9 cellular contexts compared by ENCODE assay signal in genomic region chr3:42651248-42652091, GRCh38. TPM values are rescaled to one million over a fixed set of nuclear protein-coding genes. Genes with fewer than 3 reads are reported as not detected.
DNase-seq lines count a peak whose midpoint lies in the region; ATAC-seq and TF ChIP-seq lines count a peak whose summit lies in the region.
"Had no signal": no experiment of that assay in that cellular context is flagged by ENCODE, and none has a peak within 500 bp of the region (broad histone marks: within the 10 kb centered on the region; RNA-seq: fewer than 3 reads in every experiment).

No MANE protein-coding gene starts in this region.

- peak overlapping the region; percentile 71 for H3K14ac ChIP-seq in IMR-90 (replicated peaks; ENCODE audit: low read depth, low read length)

- H3K56ac ChIP-seq in IMR-90 (ENCODE audit: extremely low read depth, insufficient read depth, low read length): peak overlapping the region; percentile 4; the same call in 1 of the 2 replicates

- H3K27me3 ChIP-seq in IMR-90 (ENCODE audit: control insufficient read depth, insufficient read depth, low read length): no peaks in the 10 kb centered on the region

- H3K4me3 ChIP-seq in AG10803 (ENCODE audit: low read length) (peak overlapping the region; percentile 92), IMR-90 (ENCODE audit: insufficient read depth, low read depth, low read length) (no peak overlapping the region)

- no peak overlapping the region for H4K5ac ChIP-seq in IMR-90 (ENCODE audit: low read depth, low read length)

- H3K9me3 ChIP-seq in IMR-90 (ENCODE audit: control insufficient read depth, insufficient read depth, low read length): no peaks in the 10 kb centered on the region

- TF ChIP-seq RAD21 in IMR-90 (IDR thresholded peaks at IDR 0.05; ENCODE audit: low read length): no peak

- peak overlapping the region; percentile 80 for H3K4me2 ChIP-seq in IMR-90 (ENCODE audit: low read depth, low read length)

- no TSS peak for BruUV-seq in IMR-90 (replicated peaks; lab: Mats Ljungman, UMichigan)

- peaks cover 35% of the 10 kb centered on the region for H3K4me1 ChIP-seq in IMR-90 (ENCODE audit: control insufficient read depth, insufficient read depth, low read length)

- H4K8ac ChIP-seq in IMR-90 (ENCODE audit: low read depth in 2 of 2, low read length in 2 of 2): peak overlapping the region; percentile 2 to 38; a peak in 2 of 4 replicates

- peak overlapping the region; percentile 2; the same call in 1 of the 2 replicates for H2BK20ac ChIP-seq in IMR-90 (ENCODE audit: low read depth, low read length)

- peak overlapping the region; percentile 77 for H2BK5ac ChIP-seq in IMR-90 (ENCODE audit: low read depth, low read length, poor library complexity, severe bottlenecking)

- in situ Hi-C loops in IMR-90 (cut with MboI; ENCODE audit: low sequenced_read_pairs): no loop called here

- H4K20me1 ChIP-seq in IMR-90 (ENCODE audit: insufficient read depth, low read length): peaks cover 22% of the 10 kb centered on the region

- TF ChIP-seq POLR2A in IMR-90 (IDR thresholded peaks at IDR 0.05; ENCODE audit: low read depth, low read length): no peak

- POLR2A ChIA-PET in IMR-90 (lab: Charles Lee; ENCODE audit: unreplicated experiment): no interaction called here

- peak overlapping the region; percentile 76 for H2AK5ac ChIP-seq in IMR-90 (ENCODE audit: low read depth, low read length)

- H2BK15ac ChIP-seq in IMR-90 (ENCODE audit: low read depth, low read length): peak overlapping the region; percentile 79; the same call in 2 of the 3 replicates

- peaks cover 34 to 83% of the 10 kb centered on the region in 2 experiments for H3K79me1 ChIP-seq in IMR-90 (ENCODE audit: low read depth in 1 of 2, low read length in 2 of 2)

- TF ChIP-seq CTCF in AG10803 (conservative IDR thresholded peaks at IDR 0.05; ENCODE audit: low read length) (no peak), IMR-90 (conservative IDR thresholded peaks at IDR 0.05; ENCODE audit: low read depth, low read length) (no peak)

- peaks cover 40% of the 10 kb centered on the region for H3K9me1 ChIP-seq in IMR-90 (ENCODE audit: insufficient read depth, low read length)

- H3K36me3 ChIP-seq in IMR-90 (ENCODE audit: control insufficient read depth, insufficient read depth, low read length): peaks cover 14% of the 10 kb centered on the region

- H3K18ac ChIP-seq in IMR-90 (ENCODE audit: low read depth, low read length): peak overlapping the region; percentile 11; the same call in 1 of the 2 replicates

- CTCF ChIA-PET in IMR-90 (lab: Yijun Ruan, JAX): interaction anchor here (1.0 to 2.0 kb wide), 3 partner anchors 18 to 93 kb away, joined by 4 to 6 read pairs (median 5); no protein-coding TSS in a partner anchor

- peak overlapping the region; percentile 59 for H2AFZ ChIP-seq in IMR-90 (replicated peaks; ENCODE audit: low read length, poor library complexity)

- peak overlapping the region; percentile 88 for H3K4ac ChIP-seq in IMR-90 (ENCODE audit: low read depth, low read length)

- no peak overlapping the region for H3K9ac ChIP-seq in IMR-90 (ENCODE audit: low read depth, low read length)

- DNase-seq in AG10803 (ENCODE audit: low read depth) (peak; percentile 76), IMR-90 (peak; percentile 56), myocyte (ENCODE audit: low read depth) (peak; percentile 55), NOMO-1 treated with DMSO at 0.1 percent for 48 hours (lab: John Stamatoyannopoulos, UW; ENCODE audit: unreplicated experiment) (no peak), hippocampal formation (lab: John Stamatoyannopoulos, UW) (no peak), SW 1271 (lab: John Stamatoyannopoulos, UW) (no peak)
- no peak for DNase-seq in effector CD8-positive, alpha-beta T cell (lab: John Stamatoyannopoulos, UW)

- H3K27ac ChIP-seq in IMR-90 (ENCODE audit: insufficient read depth, low read length) (peak overlapping the region; percentile 61), cingulate gyrus (ENCODE audit: low read depth, low read length) (peak overlapping the region; percentile 91)

- ATAC-seq in IMR-90 (ENCODE audit: low read depth): peak; percentile 18

- H3K23ac ChIP-seq in IMR-90 (ENCODE audit: low read depth, low read length): peak overlapping the region; percentile 33; the same call in 1 of the 2 replicates

- peak overlapping the region; percentile 39 for H2BK120ac ChIP-seq in IMR-90 (ENCODE audit: low read depth, low read length)

- intact Hi-C loops in IMR-90 (cut with micrococcal nuclease): loop anchor here (2.0 to 5.0 kb wide), 2 partner anchors 49 to 93 kb away; partner anchors contain the start of gene NKTR

- peak overlapping the region; percentile 66 for H4K91ac ChIP-seq in IMR-90 (ENCODE audit: insufficient read depth, low read depth, low read length)

- 60% methylated on average over 4 of the region's 9 CpGs; no CpG with 5 or more reads in 1 of the 2 experiments for WGBS in IMR-90 (ENCODE audit: extremely low coverage in 2 of 2, insufficient read length in 1 of 2), 2 experiments

- H2AK9ac ChIP-seq in IMR-90 (replicated peaks; ENCODE audit: low read depth, low read length, poor library complexity): peak overlapping the region; percentile 75

- dilution Hi-C loops in IMR-90 (cut with HindIII; ENCODE audit: low sequenced_read_pairs, unreplicated experiment): no loop called here

TF ChIP-seq in IMR-90, 13 proteins besides CTCF, POLR2A, EP300 and RAD21:
- no peak for TF ChIP-seq MAFK (IDR thresholded peaks at IDR 0.05; ENCODE audit: low read depth, low read length)
- TF ChIP-seq CHD1 (IDR thresholded peaks at IDR 0.05; ENCODE audit: low read depth, low read length): no peak
TF ChIP-seq in IMR-90: peak in this region for 0.

RNA-seq across cellular contexts. Expression of gene ZBTB47, which starts 2.0 kb away (rescaled TPM):
- total RNA-seq in IMR-90 (2012; rRNA removed) (9.7 and 10.9 TPM in 2 replicates), myocyte (96.8 and 103 TPM in 2 replicates)
- polyA plus RNA-seq in IMR-90 (2012; rRNA removed): 16.8 and 17.3 TPM in 2 replicates
- 7.1 and 19.6 TPM in 2 replicates for polyA plus RNA-seq in IMR-90 (2012; cell fraction: cytosol; rRNA removed)
- 23.6 and 53.1 TPM in 2 replicates for polyA plus RNA-seq in IMR-90 (2012; cell fraction: nucleus; rRNA removed; ENCODE audit: low replicate concordance)
- 75.1 TPM for polyA plus RNA-seq in myocyte (2012)

RNA-seq across cellular contexts. Expression of gene KLHL40, which starts 33.9 kb away (rescaled TPM):
- total RNA-seq in IMR-90 (2012; rRNA removed): not detected in 2 replicates
- not detected in 2 replicates for polyA plus RNA-seq in IMR-90 (2012; rRNA removed)
- not detected in 2 replicates for polyA plus RNA-seq in IMR-90 (2012; cell fraction: cytosol; rRNA removed)
- not detected in 2 replicates for polyA plus RNA-seq in IMR-90 (2012; cell fraction: nucleus; rRNA removed; ENCODE audit: low replicate concordance)
- 55.6 and 67.1 TPM in 2 replicates for total RNA-seq in myocyte
- 9.5 TPM for polyA plus RNA-seq in myocyte (2012)
- total RNA-seq: activated CD8-positive, alpha-beta memory T cell treated with anti-CD3 and anti-CD28 coated beads for 36 hours had no signal

RNA-seq across cellular contexts. Expression of gene NKTR, which starts 51.0 kb away (rescaled TPM):
- total RNA-seq in IMR-90 (2012; rRNA removed) (24.0 and 51.4 TPM in 2 replicates), myocyte (32.4 and 40.3 TPM in 2 replicates)
- 20.0 and 30.7 TPM in 2 replicates for polyA plus RNA-seq in IMR-90 (2012; rRNA removed)
- 1.4 and 2.1 TPM in 2 replicates for polyA plus RNA-seq in IMR-90 (2012; cell fraction: cytosol; rRNA removed)
- 15.7 and 154 TPM in 2 replicates for polyA plus RNA-seq in IMR-90 (2012; cell fraction: nucleus; rRNA removed; ENCODE audit: low replicate concordance)
- 15.2 TPM for polyA plus RNA-seq in myocyte (2012)

RNA-seq across cellular contexts. Expression of gene HHATL, which starts 51.1 kb away (rescaled TPM):
- not detected in 2 replicates for total RNA-seq in IMR-90 (2012; rRNA removed)
- polyA plus RNA-seq in IMR-90 (2012; rRNA removed): not detected in 2 replicates
- not detected in 2 replicates for polyA plus RNA-seq in IMR-90 (2012; cell fraction: cytosol; rRNA removed)
- not detected in 2 replicates for polyA plus RNA-seq in IMR-90 (2012; cell fraction: nucleus; rRNA removed; ENCODE audit: low replicate concordance)
- 12.3 and 26.6 TPM in 2 replicates for total RNA-seq in myocyte
- polyA plus RNA-seq in myocyte (2012): 2.1 TPM
- total RNA-seq: activated CD8-positive, alpha-beta memory T cell treated with anti-CD3 and anti-CD28 coated beads for 36 hours had no signal

Comparison
In these comparisons a context has a peak if more than half of its experiments do, and no peak if none do; other contexts are left out.
1. DNase-seq: peak in AG10803 (single experiment), IMR-90 (single experiment) and myocyte (single experiment); none in NOMO-1 treated with DMSO at 0.1 percent for 48 hours (single experiment), effector CD8-positive, alpha-beta T cell (single experiment), hippocampal formation (0 of 2) and SW 1271 (0 of 2).
2. RNA of gene KLHL40, which starts 33.9 kb away (total RNA-seq): 55.6 to 67.1 TPM in myocyte; not detected in IMR-90; every median in the first group is over 10 times any median in the second.